ENCODE assay signal across 15 cellular contexts in the genomic region with DNA sequence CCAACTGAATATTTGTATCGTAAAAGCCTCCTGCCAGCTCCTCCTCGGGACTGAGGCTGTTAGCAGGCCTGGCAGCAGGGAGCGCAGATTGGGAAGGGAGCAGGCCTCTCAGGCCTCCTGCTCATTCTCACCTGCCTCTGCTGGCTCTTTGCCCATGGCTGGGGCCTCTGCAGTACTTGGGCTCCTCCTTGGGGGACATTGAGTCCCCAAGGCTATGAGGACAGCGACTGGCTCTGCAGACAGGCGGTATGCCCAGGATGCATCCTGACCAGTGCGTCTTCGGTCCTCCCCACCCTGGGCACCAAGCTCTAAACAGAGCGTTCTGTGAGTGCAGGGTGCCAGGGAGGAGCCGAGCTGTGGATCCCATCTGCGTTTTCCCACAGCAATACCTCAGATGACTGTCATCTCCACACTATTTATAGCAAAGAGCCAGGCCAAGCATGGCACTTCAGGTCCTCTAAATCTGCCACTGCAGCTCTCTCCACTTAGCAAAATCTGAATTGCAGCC. TPM values are rescaled to one million over a fixed set of nuclear protein-coding genes. Genes with fewer than 3 reads are reported as not detected.
DNase-seq lines count a peak whose midpoint lies in the region; ATAC-seq and TF ChIP-seq lines count a peak whose summit lies in the region.
"Had no signal": no experiment of that assay in that cellular context is flagged by ENCODE, and none has a peak within 500 bp of the region (broad histone marks: within the 10 kb centered on the region; RNA-seq: fewer than 3 reads in every experiment).

No MANE protein-coding gene starts in this region.

- no peak overlapping the region for H2AK5ac ChIP-seq in trophoblast cell (ENCODE audit: low read length)

- intact Hi-C loops in dorsolateral prefrontal cortex (cut with DNase I): loop anchor here in 1 of 2 donors (10.0 kb wide), 1 partner anchor 90 kb away; a partner anchor contains a TSS
- intact Hi-C loops in mammary epithelial cell (cut with micrococcal nuclease): no loop called here
- intact Hi-C loops in CD14-positive monocyte (cut with micrococcal nuclease): loop anchor here in 1 of 2 donors (10.0 kb wide), 2 partner anchors 130 to 190 kb away; no protein-coding TSS in a partner anchor

- CTCF ChIA-PET in mammary epithelial cell (lab: Charles Lee; ENCODE audit: low non-redundant PET): no interaction called here

- ATAC-seq in stimulated activated memory B cell treated with anti-CD40 and anti-IgM and Interleukin-4, amounts not matched to agents 10 μg/mL and 1 μg/mL and 100 μg/mL, for 72 hours: no peak
- ATAC-seq: activated CD8-positive, alpha-beta memory T cell treated with anti-CD3 and anti-CD28 coated beads, Interleukin-2, amount 10 ng/mL, durations not matched to agents 7 days and 5 days; esophagus mucosa; HepG2 had no signal

- H3K36me3 ChIP-seq in trophoblast cell (ENCODE audit: control insufficient read depth in 1 of 2, insufficient read depth in 2 of 2, low read length in 2 of 2) (peaks cover 0 to 2% of the 10 kb centered on the region in 2 experiments), mammary epithelial cell (ENCODE audit: insufficient read depth, low read length) (no peaks in the 10 kb centered on the region)

- DNase-seq in DMS79 (lab: John Stamatoyannopoulos, UW) (peak; percentile 12), NCI-H2171 (lab: John Stamatoyannopoulos, UW) (peak; percentile 84), dorsolateral prefrontal cortex (peak in 3 of 10 donors; percentile 62 to 86 (median 64)), trophoblast cell (no peak), mammary epithelial cell (no peak), CD14-positive monocyte (ENCODE audit: low spot score) (no peak)
- DNase-seq in stimulated activated CD4-positive, alpha-beta T cell treated with anti-CD3 and anti-CD28 coated beads, Interleukin-4, amount 100 ng/mL, for 1 hour: no peak
- DNase-seq: activated CD8-positive, alpha-beta memory T cell treated with anti-CD3 and anti-CD28 coated beads, Interleukin-2, amount 10 ng/mL, durations not matched to agents 7 days and 5 days; activated naive CD4-positive, alpha-beta T cell treated with anti-CD3 and anti-CD28 coated beads, Interleukin-2, amount 50 U/mL, for 16 hours had no signal

- no peak for TF ChIP-seq CTCF in dorsolateral prefrontal cortex (IDR thresholded peaks at IDR 0.05 in 54 of 56, conservative IDR thresholded peaks at IDR 0.05 in 2 of 56; ENCODE audit: low read depth in 1 of 56, partially characterized antibody in 56 of 56)
- no peak for TF ChIP-seq CTCF in mammary epithelial cell (conservative IDR thresholded peaks at IDR 0.05 in 1 of 2, IDR thresholded peaks at IDR 0.05 in 1 of 2; ENCODE audit: extremely low read depth in 1 of 2, insufficient read depth in 1 of 2, low read depth in 1 of 2, low read length in 2 of 2)
- TF ChIP-seq CTCF in CD14-positive monocyte (IDR thresholded peaks at IDR 0.05): no peak

- H3K14ac ChIP-seq in trophoblast cell (ENCODE audit: low read length): no peak overlapping the region

- H4K91ac ChIP-seq in trophoblast cell (ENCODE audit: low read depth, low read length): no peak overlapping the region

- H3K27me3 ChIP-seq in dorsolateral prefrontal cortex: no peaks in the 10 kb centered on the region
- no peaks in the 10 kb centered on the region for H3K27me3 ChIP-seq in trophoblast cell (ENCODE audit: insufficient read depth, low read length)
- no peaks in the 10 kb centered on the region for H3K27me3 ChIP-seq in mammary epithelial cell (ENCODE audit: insufficient read depth, low read length)

- H2BK5ac ChIP-seq in trophoblast cell (ENCODE audit: low read depth, low read length, poor library complexity): no peak overlapping the region

- no peaks in the 10 kb centered on the region for H4K20me1 ChIP-seq in mammary epithelial cell (ENCODE audit: insufficient read depth, low read length)

- BruUV-seq in mammary epithelial cell (replicated peaks; lab: Mats Ljungman, UMichigan): no TSS peak

- H3K9ac ChIP-seq in trophoblast cell (ENCODE audit: low read length) (no peak overlapping the region), mammary epithelial cell (ENCODE audit: insufficient read depth, low read length) (no peak overlapping the region)

- peaks cover 5% of the 10 kb centered on the region for H3K36me3 Mint-ChIP-seq in stimulated activated memory B cell treated with anti-CD40 and anti-IgM and Interleukin-4, amounts not matched to agents 10 μg/mL and 1 μg/mL and 100 μg/mL, for 72 hours
- peaks cover under 1 to 3% of the 10 kb centered on the region in 2 donors for H3K36me3 Mint-ChIP-seq in CD14-positive monocyte
- H3K36me3 Mint-ChIP-seq: activated CD8-positive, alpha-beta memory T cell treated with anti-CD3 and anti-CD28 coated beads, Interleukin-2, amount 10 ng/mL, durations not matched to agents 7 days and 5 days had no signal

- H3K4me1 ChIP-seq in trophoblast cell (ENCODE audit: control insufficient read depth in 1 of 2, insufficient read depth in 2 of 2, low read length in 2 of 2): peaks cover 3% of the 10 kb centered on the region in 2 experiments
- no peaks in the 10 kb centered on the region for H3K4me1 ChIP-seq in mammary epithelial cell (ENCODE audit: insufficient read depth, low read length)

- no peak overlapping the region for H2BK120ac ChIP-seq in trophoblast cell (ENCODE audit: insufficient read depth, low read length, poor library complexity)

- H3K79me2 ChIP-seq in trophoblast cell (ENCODE audit: control insufficient read depth, insufficient read depth, low read length, poor library complexity) (no peaks in the 10 kb centered on the region), mammary epithelial cell (ENCODE audit: insufficient read depth, low read length) (no peaks in the 10 kb centered on the region)

- no peaks in the 10 kb centered on the region for H3K9me3 ChIP-seq in trophoblast cell (ENCODE audit: insufficient read depth, low read depth, low read length)
- H3K9me3 ChIP-seq in mammary epithelial cell (replicated peaks; ENCODE audit: insufficient read depth, low read length): no peaks in the 10 kb centered on the region

- H3K4me3 ChIP-seq in dorsolateral prefrontal cortex (no peak overlapping the region), trophoblast cell (ENCODE audit: low read depth, low read length) (peak overlapping the region; percentile 1), mammary epithelial cell (replicated peaks in 1 of 3; ENCODE audit: insufficient read depth in 1 of 3, low read depth in 2 of 3, low read length in 3 of 3) (no peak overlapping the region)

- H3K4ac ChIP-seq in trophoblast cell (ENCODE audit: low read depth, low read length): no peak overlapping the region

- H4K8ac ChIP-seq in trophoblast cell (ENCODE audit: low read depth, low read length): no peak overlapping the region

- peaks cover 8% of the 10 kb centered on the region for H3K27me3 Mint-ChIP-seq in stimulated activated memory B cell treated with anti-CD40 and anti-IgM and Interleukin-4, amounts not matched to agents 10 μg/mL and 1 μg/mL and 100 μg/mL, for 72 hours
- peaks cover 0 to 4% (median 0%) of the 10 kb centered on the region in 3 donors for H3K27me3 Mint-ChIP-seq in CD14-positive monocyte (ENCODE audit: low read depth in 3 of 3)
- H3K27me3 Mint-ChIP-seq: activated CD8-positive, alpha-beta memory T cell treated with anti-CD3 and anti-CD28 coated beads, Interleukin-2, amount 10 ng/mL, durations not matched to agents 7 days and 5 days; progenitor cell of endocrine pancreas had no signal

- H2BK12ac ChIP-seq in trophoblast cell (ENCODE audit: low read length): no peak overlapping the region

- H3K23ac ChIP-seq in trophoblast cell (ENCODE audit: low read length): no peak overlapping the region

- WGBS in trophoblast cell (ENCODE audit: extremely low coverage, insufficient coverage, insufficient read length): no CpG with 5 or more reads among the region's 10 CpGs
- 72% methylated on average over 6 of the region's 10 CpGs for WGBS in mammary epithelial cell (ENCODE audit: low coverage, missing lambda C conversion rate)

- H3K79me1 ChIP-seq in trophoblast cell (ENCODE audit: low read length): no peaks in the 10 kb centered on the region

- peaks cover 19% of the 10 kb centered on the region for H3K4me1 Mint-ChIP-seq in stimulated activated memory B cell treated with anti-CD40 and anti-IgM and Interleukin-4, amounts not matched to agents 10 μg/mL and 1 μg/mL and 100 μg/mL, for 72 hours
- H3K4me1 Mint-ChIP-seq in CD14-positive monocyte: peaks cover 9% of the 10 kb centered on the region

- no peak overlapping the region for H3K27ac Mint-ChIP-seq in stimulated activated memory B cell treated with anti-CD40 and anti-IgM and Interleukin-4, amounts not matched to agents 10 μg/mL and 1 μg/mL and 100 μg/mL, for 72 hours
- no peak overlapping the region for H3K27ac Mint-ChIP-seq in CD14-positive monocyte
- H3K27ac Mint-ChIP-seq: activated CD8-positive, alpha-beta memory T cell treated with anti-CD3 and anti-CD28 coated beads, Interleukin-2, amount 10 ng/mL, durations not matched to agents 7 days and 5 days had no signal

- H3K4me2 ChIP-seq in trophoblast cell (ENCODE audit: low read length): no peak overlapping the region
- H3K4me2 ChIP-seq in mammary epithelial cell (ENCODE audit: insufficient read depth, low read depth, low read length): no peak overlapping the region

- no peak overlapping the region for H2AFZ ChIP-seq in trophoblast cell (ENCODE audit: insufficient read depth, low read length, poor library complexity)
- H2AFZ ChIP-seq in mammary epithelial cell (ENCODE audit: low read depth, low read length): no peak overlapping the region

- H3K18ac ChIP-seq in trophoblast cell (ENCODE audit: low read length): no peak overlapping the region

- dilution Hi-C loops in mammary epithelial cell (cut with HindIII; ENCODE audit: low sequenced_read_pairs): no loop called here

- no peak overlapping the region for H3K4me3 Mint-ChIP-seq in stimulated activated memory B cell treated with anti-CD40 and anti-IgM and Interleukin-4, amounts not matched to agents 10 μg/mL and 1 μg/mL and 100 μg/mL, for 72 hours
- no peak overlapping the region for H3K4me3 Mint-ChIP-seq in CD14-positive monocyte
- H3K4me3 Mint-ChIP-seq: activated CD8-positive, alpha-beta memory T cell treated with anti-CD3 and anti-CD28 coated beads, Interleukin-2, amount 10 ng/mL, durations not matched to agents 7 days and 5 days; central memory CD8-positive, alpha-beta T cell had no signal

- H4K12ac ChIP-seq in trophoblast cell (ENCODE audit: low read depth, low read length): no peak overlapping the region

- H3K27ac ChIP-seq in dorsolateral prefrontal cortex: peak overlapping the region in 57 of 59 donors; percentile 32 to 94 (median 78)
- no peak overlapping the region for H3K27ac ChIP-seq in trophoblast cell (ENCODE audit: low read depth, low read length)
- H3K27ac ChIP-seq in mammary epithelial cell (ENCODE audit: insufficient read depth, low read depth, low read length): no peak overlapping the region
- H3K27ac ChIP-seq: C4-2B had no signal

- in situ Hi-C loops in mammary epithelial cell (cut with MboI; ENCODE audit: low sequenced_read_pairs in 2 of 2): no loop called here

- no peaks in the 10 kb centered on the region for H3K9me3 Mint-ChIP-seq in stimulated activated memory B cell treated with anti-CD40 and anti-IgM and Interleukin-4, amounts not matched to agents 10 μg/mL and 1 μg/mL and 100 μg/mL, for 72 hours
- no peaks in the 10 kb centered on the region for H3K9me3 Mint-ChIP-seq in CD14-positive monocyte
- H3K9me3 Mint-ChIP-seq: central memory CD8-positive, alpha-beta T cell had no signal

RNA-seq across cellular contexts. Expression of a gene that starts 38.7 kb away (rescaled TPM):
- 10 to 100 TPM; 17.7 to 33.6 (median 25.5) TPM for total RNA-seq in dorsolateral prefrontal cortex
- 12.4 TPM in 2 replicates for polyA plus RNA-seq in trophoblast cell (2013)
- total RNA-seq in mammary epithelial cell: 10 to 100 TPM; 16.5 to 18.0 TPM
- 9.9 TPM for polyA plus RNA-seq in mammary epithelial cell
- 16.9 TPM for polyA minus RNA-seq in mammary epithelial cell
- polyA plus RNA-seq in CD14-positive monocyte: 1 to 10 TPM; 1.2 to 2.4 TPM

RNA-seq across cellular contexts. Expression of a gene that starts 39.2 kb away (rescaled TPM):
- total RNA-seq in dorsolateral prefrontal cortex (10 to 100 TPM; 17.9 to 48.7 (median 32.4) TPM), mammary epithelial cell (10 to 100 TPM; 26.3 to 36.3 TPM)
- 25.6 and 27.9 TPM in 2 replicates for polyA plus RNA-seq in trophoblast cell (2013)
- polyA plus RNA-seq in mammary epithelial cell (19.6 TPM), CD14-positive monocyte (10 to 100 TPM; 11.1 to 15.8 TPM)
- 32.4 TPM for polyA minus RNA-seq in mammary epithelial cell

Comparison
In these comparisons a context has a peak if more than half of its experiments do, and no peak if none do; other contexts are left out.
1. DNase-seq: peak in DMS79 (single experiment) and NCI-H2171 (single experiment); none in trophoblast cell (0 of 2), mammary epithelial cell (single experiment), CD14-positive monocyte (single experiment) and stimulated activated CD4-positive, alpha-beta T cell treated with anti-CD3 and anti-CD28 coated beads, Interleukin-4, amount 100 ng/mL, for 1 hour (single experiment).
2. H3K27ac ChIP-seq: peak in dorsolateral prefrontal cortex (57 of 59); none in trophoblast cell (single experiment) and mammary epithelial cell (single experiment).